1 cellular context compared by ENCODE assay signal in the genomic region with DNA sequence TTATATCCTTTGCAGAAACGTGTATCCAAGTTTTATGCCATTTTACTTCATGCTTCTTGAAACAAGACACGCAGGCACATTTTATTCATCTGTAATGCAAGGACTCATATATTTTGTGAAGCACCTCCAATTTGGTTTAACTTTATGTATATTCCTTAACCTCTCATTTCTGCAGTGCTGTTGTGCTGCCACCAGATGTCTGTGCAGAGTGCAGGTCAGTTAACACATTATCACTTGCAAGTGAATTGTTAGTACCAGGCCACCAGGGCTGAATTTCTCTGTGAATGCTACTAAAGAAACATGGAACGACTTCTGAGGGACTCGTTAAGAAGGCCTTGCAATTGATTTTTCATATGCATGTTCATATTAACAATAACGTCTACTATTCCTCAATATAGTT.
TF ChIP-seq lines count a peak whose summit lies in the region.

No MANE protein-coding gene starts in this region.

TF ChIP-seq in WTC11, 78 proteins besides CTCF, POLR2A, EP300 and RAD21 (continued from another document):
- TF ChIP-seq ATF2 (CRISPR knock-in tag; IDR thresholded peaks at IDR 0.05; ENCODE audit: borderline replicate concordance, low read depth) (no peak), NFE2L1 (CRISPR knock-in tag; IDR thresholded peaks at IDR 0.05) (no peak), GRHL2 (CRISPR knock-in tag; IDR thresholded peaks at IDR 0.05; ENCODE audit: insufficient replicate concordance, severe bottlenecking) (no peak), TCF7 (CRISPR knock-in tag; IDR thresholded peaks at IDR 0.05; ENCODE audit: low read depth) (no peak)
- TF ChIP-seq, protein P1, sequence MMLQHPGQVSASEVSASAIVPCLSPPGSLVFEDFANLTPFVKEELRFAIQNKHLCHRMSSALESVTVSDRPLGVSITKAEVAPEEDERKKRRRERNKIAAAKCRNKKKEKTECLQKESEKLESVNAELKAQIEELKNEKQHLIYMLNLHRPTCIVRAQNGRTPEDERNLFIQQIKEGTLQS (CRISPR knock-in tag; conservative IDR thresholded peaks at IDR 0.05): no peak
- TF ChIP-seq, protein P2, sequence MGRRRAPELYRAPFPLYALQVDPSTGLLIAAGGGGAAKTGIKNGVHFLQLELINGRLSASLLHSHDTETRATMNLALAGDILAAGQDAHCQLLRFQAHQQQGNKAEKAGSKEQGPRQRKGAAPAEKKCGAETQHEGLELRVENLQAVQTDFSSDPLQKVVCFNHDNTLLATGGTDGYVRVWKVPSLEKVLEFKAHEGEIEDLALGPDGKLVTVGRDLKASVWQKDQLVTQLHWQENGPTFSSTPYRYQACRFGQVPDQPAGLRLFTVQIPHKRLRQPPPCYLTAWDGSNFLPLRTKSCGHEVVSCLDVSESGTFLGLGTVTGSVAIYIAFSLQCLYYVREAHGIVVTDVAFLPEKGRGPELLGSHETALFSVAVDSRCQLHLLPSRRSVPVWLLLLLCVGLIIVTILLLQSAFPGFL (CRISPR knock-in tag; IDR thresholded peaks at IDR 0.05; ENCODE audit: borderline replicate concordance): no peak
